Comparison of ENCODE assay signal across 18 cellular contexts in the genomic region with DNA sequence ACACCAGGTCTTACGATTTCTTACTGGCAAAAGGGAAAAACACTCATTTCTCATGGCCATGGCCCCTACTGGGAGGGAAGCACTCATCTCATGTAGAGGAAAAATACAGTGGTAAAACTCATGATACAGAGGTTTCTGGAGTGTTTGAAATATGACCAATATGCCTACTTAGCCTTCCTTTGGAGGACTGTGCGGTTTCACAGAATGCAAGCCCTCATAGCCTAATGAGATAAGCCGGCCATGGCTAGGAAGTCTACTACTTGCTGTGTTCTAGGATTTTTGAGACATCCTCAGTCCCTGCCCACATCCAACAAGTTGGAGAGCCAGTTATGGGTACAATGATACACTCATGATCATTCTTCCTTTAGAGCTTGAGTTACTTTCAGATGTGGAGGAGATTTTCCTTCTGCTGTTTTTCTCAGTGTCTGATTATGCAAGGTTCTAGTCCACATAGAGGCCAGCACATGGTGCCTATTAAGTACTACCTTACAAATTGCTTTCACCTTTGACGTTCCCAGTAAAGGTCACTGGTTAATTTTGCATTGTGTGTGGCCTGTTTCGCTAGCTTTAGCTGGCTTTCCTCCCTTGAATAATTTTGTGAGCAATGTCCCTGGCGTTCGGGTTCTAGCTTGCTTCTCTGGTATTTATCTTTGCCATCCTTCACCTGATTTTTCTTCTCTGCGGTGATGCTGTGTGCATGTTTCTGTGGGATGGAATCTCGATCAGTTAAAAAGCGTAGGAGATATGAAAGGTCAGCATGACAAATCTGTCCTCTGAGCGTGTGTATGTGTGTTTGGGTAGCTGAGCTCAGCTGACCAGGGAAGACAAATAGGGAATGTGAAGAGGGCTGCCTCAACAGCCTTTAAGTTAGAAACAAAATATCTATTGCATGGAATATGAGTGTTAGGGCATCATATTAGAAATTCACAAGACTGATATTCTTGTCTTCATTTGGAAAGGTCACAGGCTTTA.
DNase-seq lines count a peak whose midpoint lies in the region; ATAC-seq lines count a peak whose summit lies in the region.
"Had no signal": no experiment of that assay in that cellular context is flagged by ENCODE, and none has a peak within 500 bp of the region (broad histone marks: within the 10 kb centered on the region; RNA-seq: fewer than 3 reads in every experiment).

No MANE protein-coding gene starts in this region.

- DNase-seq in DMS79 treated with DMSO at 0.1 percent for 48 hours (lab: John Stamatoyannopoulos, UW), result peak; percentile 83
- DNase-seq in NCI-H2107 (lab: John Stamatoyannopoulos, UW), result peak; percentile 25
- peak; percentile 30 for DNase-seq in left kidney (ENCODE audit: low read depth, low spot score)
- peak; percentile 65 for DNase-seq in renal cortical epithelial cell (ENCODE audit: low read depth)
- no peak for DNase-seq in nucleus accumbens (lab: John Stamatoyannopoulos, UW)
- DNase-seq in A172 (ENCODE audit: low spot score), result no peak
- DNase-seq: CD4-positive, CD25-positive, alpha-beta regulatory T cell; IMR-90; NCI-H1092 treated with DMSO at 0.1 percent for 48 hours; NCI-H1436 treated with DMSO at 0.1 percent for 48 hours; NCI-H2029 treated with DMSO at 0.1 percent for 48 hours; NCI-H748 treated with DMSO at 0.1 percent for 48 hours; PC-9; RPMI8226; SHP77; SW 1271 had no signal

- ATAC-seq in GM21360 (IDR thresholded peaks at IDR 0.05; ENCODE audit: unreplicated experiment), result no peak
- ATAC-seq: GM23338 had no signal

Comparison
In these comparisons a context has a peak if more than half of its experiments do, and no peak if none do; other contexts are left out.
1. DNase-seq: peak in DMS79 treated with DMSO at 0.1 percent for 48 hours (single experiment), NCI-H2107 (single experiment), left kidney (single experiment) and renal cortical epithelial cell (single experiment); none in nucleus accumbens (0 of 56) and A172 (single experiment).